In genomic region chr7:149466364-149466763, GRCh38 we compare ENCODE assay signal across 11 cellular contexts.
"Had no signal": no experiment of that assay in that cellular context is flagged by ENCODE, and none has a peak within 500 bp of the region (broad histone marks: within the 10 kb centered on the region; RNA-seq: fewer than 3 reads in every experiment).

No MANE protein-coding gene starts in this region.

- H3K4me3 ChIP-seq: GM23248, HAP-1 had no signal

- H3K4me2 ChIP-seq: KMS-11 had no signal

- H2AFZ ChIP-seq: GM23248 had no signal

- ATAC-seq: HCT116 had no signal

- H3K9ac ChIP-seq: GM23248, KMS-11 had no signal

- H3K36me3 ChIP-seq: HAP-1 had no signal

- DNase-seq: GM23248, GOT3, H7, HFFc6, IMR-90, Karpas-422, KBM-7 had no signal

- FAIRE-seq: HTR-8/SVneo had no signal

- H3K27ac ChIP-seq: GM23248, KMS-11 had no signal
